ENCODE assay signal across 34 cellular contexts in the genomic region with DNA sequence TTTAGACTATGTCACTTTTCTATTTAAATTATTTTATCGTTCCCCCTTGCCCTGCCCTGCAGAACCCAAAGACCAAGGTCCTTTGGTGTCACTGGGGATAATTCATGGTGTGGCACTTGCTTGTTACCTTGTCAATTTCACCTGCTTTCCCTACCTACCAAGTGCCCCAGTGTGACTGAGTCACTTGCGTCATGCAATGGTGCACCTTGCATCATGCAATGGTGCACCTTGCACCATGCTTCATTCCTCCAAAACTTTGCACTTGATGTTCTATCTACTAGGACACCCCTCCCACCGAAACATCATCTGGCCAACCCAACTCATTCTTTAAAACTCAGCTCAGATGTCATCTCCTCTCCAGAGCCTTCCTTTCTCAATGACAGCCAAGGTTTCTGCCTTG. TPM values are rescaled to one million over a fixed set of nuclear protein-coding genes. Genes with fewer than 3 reads are reported as not detected.
"Had no signal": no experiment of that assay in that cellular context is flagged by ENCODE, and none has a peak within 500 bp of the region (broad histone marks: within the 10 kb centered on the region; RNA-seq: fewer than 3 reads in every experiment).

No MANE protein-coding gene starts in this region.

- H3K36me3 ChIP-seq: ascending aorta, cardiac muscle cell had no signal

- H3K4me3 ChIP-seq: ascending aorta, cardiac muscle cell had no signal

- H3K27ac ChIP-seq: ascending aorta, cardiac muscle cell, VCaP had no signal

- DNase-seq: activated CD4-positive, alpha-beta memory T cell treated with anti-CD3 and anti-CD28 coated beads, Interleukin-2, amount 10 ng/mL, durations not matched to agents 7 days and 5 days; activated CD4-positive, alpha-beta T cell treated with anti-CD3 and anti-CD28 coated beads for 1 hour; activated CD4-positive, alpha-beta T cell treated with anti-CD3 and anti-CD28 coated beads for 36 hours; activated CD4-positive, alpha-beta T cell treated with anti-CD3 and anti-CD28 coated beads for 48 hours; activated CD4-positive, alpha-beta T cell treated with anti-CD3 and anti-CD28 coated beads, Interleukin-2, amount 10 ng/mL, durations not matched to agents 7 days and 5 days; activated CD4-positive, alpha-beta T cell treated with anti-CD3 and anti-CD28 coated beads, Interleukin-2, amount 50 U/mL, for 48 hours; activated CD4-positive, CD25-positive, alpha-beta regulatory T cell; activated CD8-positive, alpha-beta memory T cell treated with anti-CD3 and anti-CD28 coated beads for 24 hours; activated CD8-positive, alpha-beta memory T cell treated with anti-CD3 and anti-CD28 coated beads, Interleukin-2, amount 10 ng/mL, durations not matched to agents 7 days and 5 days; activated CD8-positive, alpha-beta memory T cell treated with anti-CD3 and anti-CD28 coated beads, Interleukin-2, amount 50 U/mL, for 48 hours; activated CD8-positive, alpha-beta T cell treated with anti-CD3 and anti-CD28 coated beads, Interleukin-2, amount 10 ng/mL, durations not matched to agents 7 days and 5 days; activated effector memory CD4-positive, alpha-beta T cell treated with Interleukin-2 at 50 U/mL for 16 hours; activated gamma-delta T cell; activated naive CD4-positive, alpha-beta T cell treated with anti-CD3 and anti-CD28 coated beads, Interleukin-2, amount 10 ng/mL, durations not matched to agents 7 days and 5 days; activated naive CD4-positive, alpha-beta T cell treated with Interleukin-2 at 50 U/mL for 16 hours; activated naive CD8-positive, alpha-beta T cell treated with anti-CD3 and anti-CD28 coated beads, Interleukin-2, amount 10 ng/mL, durations not matched to agents 7 days and 5 days; activated naive CD8-positive, alpha-beta T cell treated with anti-CD3 and anti-CD28 coated beads, Interleukin-2, amount 50 U/mL, for 24 hours; activated T-cell treated with anti-CD3 and anti-CD28 coated beads, Interleukin-2, amount 50 U/mL, for 24 hours; activated T-cell treated with anti-CD3 and anti-CD28 coated beads, Interleukin-2, amount 50 U/mL, for 48 hours; amygdala; anterior cingulate cortex; caudate nucleus; cerebellar nuclear complex; T-helper 1 cell; T-helper 2 cell; T-helper 9 cell had no signal

- H3K27me3 ChIP-seq: ascending aorta had no signal

- H3K9me3 ChIP-seq: ascending aorta had no signal

- H3K4me1 ChIP-seq: ascending aorta had no signal

- FAIRE-seq: bronchial epithelial cell, TTC549 had no signal

RNA-seq across cellular contexts. Expression of a gene that starts 47.1 kb away (rescaled TPM):
- total RNA-seq: activated CD4-positive, alpha-beta memory T cell treated with anti-CD3 and anti-CD28 coated beads, Interleukin-2, amount 10 ng/mL, durations not matched to agents 7 days and 5 days; activated CD4-positive, alpha-beta T cell treated with anti-CD3 and anti-CD28 coated beads for 36 hours; activated CD4-positive, alpha-beta T cell treated with anti-CD3 and anti-CD28 coated beads, Interleukin-2, amount 10 ng/mL, durations not matched to agents 7 days and 5 days; activated CD8-positive, alpha-beta memory T cell treated with anti-CD3 and anti-CD28 coated beads, Interleukin-2, amount 10 ng/mL, durations not matched to agents 7 days and 5 days; activated CD8-positive, alpha-beta T cell treated with anti-CD3 and anti-CD28 coated beads, Interleukin-2, amount 10 ng/mL, durations not matched to agents 7 days and 5 days; activated naive CD8-positive, alpha-beta T cell treated with anti-CD3 and anti-CD28 coated beads, Interleukin-2, amount 10 ng/mL, durations not matched to agents 7 days and 5 days; activated T-helper 2 cell treated with anti-CD3 and anti-CD28 coated beads, Interferon-gamma antibody, Interleukin-2, Interleukin-4, amounts not matched to agents 10 μg/mL and 5 μg/mL and 100 μg/mL, durations not matched to agents 14 hours and 24 hours and 36 hours; ascending aorta; bronchial epithelial cell; cardiac muscle cell; chondrocyte had no signal
- polyA plus RNA-seq: adipose tissue, cardiac muscle cell had no signal
